ENCODE assay signal across 28 cellular contexts in the genomic region with DNA sequence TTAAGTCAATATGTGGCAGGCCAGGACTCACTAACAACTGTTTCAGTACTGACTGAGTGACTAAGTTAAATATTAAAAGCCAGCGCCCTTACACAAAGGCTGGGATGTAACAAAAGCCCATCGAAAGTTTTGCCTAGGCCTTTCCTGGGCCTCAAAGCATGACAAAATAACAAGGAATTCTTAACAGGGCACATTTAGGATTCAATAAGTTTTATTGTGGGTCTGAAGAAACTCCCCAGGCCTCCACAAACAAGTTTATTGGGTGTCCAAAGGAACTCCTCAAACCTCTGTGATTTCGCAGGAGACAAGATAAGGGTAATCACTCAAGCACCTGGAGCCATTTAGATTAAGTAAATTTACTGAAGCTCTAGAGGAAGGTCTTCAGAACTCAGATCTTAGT.
"Had no signal": no experiment of that assay in that cellular context is flagged by ENCODE, and none has a peak within 500 bp of the region (broad histone marks: within the 10 kb centered on the region; RNA-seq: fewer than 3 reads in every experiment).

No MANE protein-coding gene starts in this region.

- H3K4me3 ChIP-seq: breast epithelium, MG63, SJCRH30 had no signal

- H3K27ac ChIP-seq: breast epithelium, SJCRH30 had no signal

- H3K9me3 ChIP-seq: breast epithelium, MG63, SJCRH30 had no signal

- H3K4me3 Mint-ChIP-seq: activated B cell treated with CpG ODN at 0.5 μM for 24 hours; activated CD4-positive, alpha-beta T cell treated with anti-CD3 and anti-CD28 coated beads, Interleukin-2, amount 10 ng/mL, durations not matched to agents 24 days and 14 days; activated CD8-positive, alpha-beta memory T cell treated with anti-CD3 and anti-CD28 coated beads, Interleukin-2, amount 10 ng/mL, durations not matched to agents 7 days and 5 days; activated naive CD4-positive, alpha-beta T cell treated with anti-CD3 and anti-CD28 coated beads, Interleukin-2, amount 50 U/mL, for 24 hours; activated T-cell treated with anti-CD3 and anti-CD28 coated beads, Interleukin-2, amount 50 U/mL, for 24 hours; activated T-helper 1 cell treated with anti-CD3 and anti-CD28 coated beads, Interleukin-12 subunit alpha, Interleukin-12 subunit beta, Interleukin-2, Interleukin-4 antibody, amounts not matched to agents 30 ng/mL and 10 ng/mL and 1 ng/mL, durations not matched to agents 14 hours and 24 hours and 36 hours; T-helper 1 cell treated with Interleukin-12 subunit alpha and Interleukin-12 subunit beta and Interleukin-4 antibody, amounts not matched to agents 30 μg/mL and 1 μg/mL, for 36 hours had no signal

- H3K27ac Mint-ChIP-seq: activated B cell treated with CpG ODN at 0.5 μM for 24 hours; activated CD4-positive, alpha-beta T cell treated with anti-CD3 and anti-CD28 coated beads, Interleukin-2, amount 10 ng/mL, durations not matched to agents 24 days and 14 days; activated CD8-positive, alpha-beta memory T cell treated with anti-CD3 and anti-CD28 coated beads, Interleukin-2, amount 10 ng/mL, durations not matched to agents 7 days and 5 days; activated naive CD4-positive, alpha-beta T cell treated with anti-CD3 and anti-CD28 coated beads, Interleukin-2, amount 50 U/mL, for 24 hours; activated T-cell treated with anti-CD3 and anti-CD28 coated beads, Interleukin-2, amount 50 U/mL, for 24 hours; activated T-helper 1 cell treated with anti-CD3 and anti-CD28 coated beads, Interleukin-12 subunit alpha, Interleukin-12 subunit beta, Interleukin-2, Interleukin-4 antibody, amounts not matched to agents 30 ng/mL and 10 ng/mL and 1 ng/mL, durations not matched to agents 14 hours and 24 hours and 36 hours; T-helper 1 cell treated with Interleukin-12 subunit alpha and Interleukin-12 subunit beta and Interleukin-4 antibody, amounts not matched to agents 30 μg/mL and 1 μg/mL, for 36 hours had no signal

- H3K4me1 ChIP-seq: breast epithelium, SJCRH30 had no signal

- H3K9me3 Mint-ChIP-seq: activated CD4-positive, alpha-beta T cell treated with anti-CD3 and anti-CD28 coated beads, Interleukin-2, amount 10 ng/mL, durations not matched to agents 24 days and 14 days; activated naive CD4-positive, alpha-beta T cell treated with anti-CD3 and anti-CD28 coated beads, Interleukin-2, amount 50 U/mL, for 24 hours; activated T-cell treated with anti-CD3 and anti-CD28 coated beads, Interleukin-2, amount 50 U/mL, for 24 hours; activated T-helper 1 cell treated with anti-CD3 and anti-CD28 coated beads, Interleukin-12 subunit alpha, Interleukin-12 subunit beta, Interleukin-2, Interleukin-4 antibody, amounts not matched to agents 30 ng/mL and 10 ng/mL and 1 ng/mL, durations not matched to agents 14 hours and 24 hours and 36 hours; T-helper 1 cell treated with Interleukin-12 subunit alpha and Interleukin-12 subunit beta and Interleukin-4 antibody, amounts not matched to agents 30 μg/mL and 1 μg/mL, for 36 hours had no signal

- H3K27me3 Mint-ChIP-seq: activated B cell treated with CpG ODN at 0.5 μM for 24 hours; activated CD4-positive, alpha-beta T cell treated with anti-CD3 and anti-CD28 coated beads, Interleukin-2, amount 10 ng/mL, durations not matched to agents 24 days and 14 days; activated CD8-positive, alpha-beta memory T cell treated with anti-CD3 and anti-CD28 coated beads, Interleukin-2, amount 10 ng/mL, durations not matched to agents 7 days and 5 days had no signal

- H3K27me3 ChIP-seq: breast epithelium, MG63 had no signal

- H3K4me1 Mint-ChIP-seq: activated B cell treated with CpG ODN at 0.5 μM for 24 hours; activated CD4-positive, alpha-beta T cell treated with anti-CD3 and anti-CD28 coated beads, Interleukin-2, amount 10 ng/mL, durations not matched to agents 24 days and 14 days; activated CD8-positive, alpha-beta memory T cell treated with anti-CD3 and anti-CD28 coated beads, Interleukin-2, amount 10 ng/mL, durations not matched to agents 7 days and 5 days; activated naive CD4-positive, alpha-beta T cell treated with anti-CD3 and anti-CD28 coated beads, Interleukin-2, amount 50 U/mL, for 24 hours had no signal

- H3K36me3 Mint-ChIP-seq: activated CD8-positive, alpha-beta memory T cell treated with anti-CD3 and anti-CD28 coated beads, Interleukin-2, amount 10 ng/mL, durations not matched to agents 7 days and 5 days; activated naive CD4-positive, alpha-beta T cell treated with anti-CD3 and anti-CD28 coated beads, Interleukin-2, amount 50 U/mL, for 24 hours had no signal

- ATAC-seq: activated CD8-positive, alpha-beta memory T cell treated with anti-CD3 and anti-CD28 coated beads, Interleukin-2, amount 10 ng/mL, durations not matched to agents 7 days and 5 days; Panc1 had no signal

- DNase-seq: activated B cell treated with CpG ODN at 0.5 μM for 24 hours; activated CD4-positive, alpha-beta T cell treated with anti-CD3 and anti-CD28 coated beads for 1 hour; activated CD4-positive, alpha-beta T cell treated with anti-CD3 and anti-CD28 coated beads, Interleukin-2, amount 10 ng/mL, durations not matched to agents 24 days and 14 days; activated CD4-positive, alpha-beta T cell treated with anti-CD3 and anti-CD28 coated beads, Interleukin-2, amount 50 U/mL, for 48 hours; activated CD8-positive, alpha-beta memory T cell treated with anti-CD3 and anti-CD28 coated beads, Interleukin-2, amount 10 ng/mL, durations not matched to agents 7 days and 5 days; activated effector memory CD4-positive, alpha-beta T cell treated with Interleukin-2 at 50 U/mL for 16 hours; activated naive CD4-positive, alpha-beta T cell; activated T-cell treated with anti-CD3 and anti-CD28 coated beads, Interleukin-2, amount 50 U/mL, for 24 hours; aorta; central memory CD4-positive, alpha-beta T cell; MG63; MV-4-11; NCI-H1092 treated with DMSO at 0.1 percent for 48 hours; NCI-H1417 treated with DMSO at 0.1 percent for 48 hours; NCI-H1694; NCI-H2029 treated with DMSO at 0.1 percent for 48 hours; NCI-H345; NCI-H510A; NCI-H526 treated with DMSO at 0.1 percent for 48 hours; NCI-H82; Right ventricle myocardium superior; RPMI8226; SJCRH30 had no signal

- H3K36me3 ChIP-seq: breast epithelium, MG63, SJCRH30 had no signal
